32 cellular contexts compared by ENCODE assay signal in the genomic region with DNA sequence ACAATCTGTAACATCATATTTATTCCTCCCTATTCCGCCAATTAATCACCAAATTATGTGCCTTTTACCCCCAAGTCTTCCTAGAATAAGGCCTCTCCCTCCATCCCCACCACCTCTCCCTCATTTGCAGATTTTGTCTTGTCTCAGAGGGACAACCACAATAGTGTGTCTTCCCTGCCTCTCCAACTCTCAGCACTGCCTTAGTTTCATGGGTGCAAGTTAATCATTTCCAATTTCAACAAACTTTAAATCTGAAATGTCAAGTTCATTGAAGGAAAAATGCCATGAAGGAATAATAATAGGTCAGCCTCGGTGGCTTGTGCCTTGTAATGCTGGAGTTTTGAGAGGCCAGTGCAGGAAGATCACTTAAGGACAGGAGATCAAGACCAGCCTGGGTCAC.
"Had no signal": no experiment of that assay in that cellular context is flagged by ENCODE, and none has a peak within 500 bp of the region (broad histone marks: within the 10 kb centered on the region; RNA-seq: fewer than 3 reads in every experiment).

No MANE protein-coding gene starts in this region.

- H3K27ac Mint-ChIP-seq: activated B cell treated with CpG ODN at 0.5 μM for 24 hours; activated CD4-positive, alpha-beta memory T cell treated with anti-CD3 and anti-CD28 coated beads for 36 hours; activated naive CD4-positive, alpha-beta T cell treated with anti-CD3 and anti-CD28 coated beads for 36 hours; activated T-helper 1 cell treated with anti-CD3 and anti-CD28 coated beads, Interleukin-12 subunit alpha, Interleukin-12 subunit beta, Interleukin-2, Interleukin-4 antibody, amounts not matched to agents 30 ng/mL and 10 ng/mL and 1 ng/mL, durations not matched to agents 14 hours and 24 hours and 36 hours had no signal

- ATAC-seq: activated naive CD4-positive, alpha-beta T cell treated with anti-CD3 and anti-CD28 coated beads, Interleukin-2, amount 50 U/mL, for 72 hours; activated T-cell treated with anti-CD3 and anti-CD28 coated beads, Interleukin-2, amount 50 U/mL, for 4 hours; body of pancreas; PC-3 had no signal

- H3K9me3 Mint-ChIP-seq: activated B cell treated with CpG ODN at 0.5 μM for 24 hours; activated CD4-positive, alpha-beta memory T cell treated with anti-CD3 and anti-CD28 coated beads for 36 hours; activated naive CD4-positive, alpha-beta T cell treated with anti-CD3 and anti-CD28 coated beads for 36 hours; activated naive CD4-positive, alpha-beta T cell treated with anti-CD3 and anti-CD28 coated beads, Interleukin-2, amount 50 U/mL, for 72 hours; activated T-cell treated with anti-CD3 and anti-CD28 coated beads, Interleukin-2, amount 50 U/mL, for 4 hours had no signal

- H3K36me3 ChIP-seq: Peyer's patch, SJSA1 had no signal

- H3K27me3 ChIP-seq: adrenal gland, body of pancreas, Peyer's patch, SJSA1 had no signal

- H3K4me1 ChIP-seq: adrenal gland, Peyer's patch, SJSA1 had no signal

- H3K9me2 ChIP-seq: SK-N-SH had no signal

- H3K4me2 ChIP-seq: SK-N-SH had no signal

- H3K27me3 Mint-ChIP-seq: activated B cell treated with CpG ODN at 0.5 μM for 24 hours had no signal

- H3K4me3 Mint-ChIP-seq: activated B cell treated with CpG ODN at 0.5 μM for 24 hours; activated CD4-positive, alpha-beta memory T cell treated with anti-CD3 and anti-CD28 coated beads for 36 hours; activated naive CD4-positive, alpha-beta T cell treated with anti-CD3 and anti-CD28 coated beads for 36 hours; activated T-cell treated with anti-CD3 and anti-CD28 coated beads, Interleukin-2, amount 50 U/mL, for 4 hours; activated T-helper 1 cell treated with anti-CD3 and anti-CD28 coated beads, Interleukin-12 subunit alpha, Interleukin-12 subunit beta, Interleukin-2, Interleukin-4 antibody, amounts not matched to agents 30 ng/mL and 10 ng/mL and 1 ng/mL, durations not matched to agents 14 hours and 24 hours and 36 hours had no signal

- H3K4me3 ChIP-seq: adrenal gland, body of pancreas, Peyer's patch, SJSA1 had no signal

- H3K27ac ChIP-seq: adrenal gland, body of pancreas, Peyer's patch, SJSA1, VCaP had no signal

- H3K9me3 ChIP-seq: adrenal gland, body of pancreas, Peyer's patch, SJSA1, SK-N-SH had no signal

- DNase-seq: activated B cell treated with CpG ODN at 0.5 μM for 24 hours; activated CD4-positive, alpha-beta memory T cell treated with anti-CD3 and anti-CD28 coated beads for 36 hours; activated CD4-positive, alpha-beta T cell treated with anti-CD3 and anti-CD28 coated beads for 4 hours; activated CD4-positive, alpha-beta T cell treated with anti-CD3 and anti-CD28 coated beads, Interleukin-2, amount 50 U/mL, for 1 hour; activated CD4-positive, CD25-positive, alpha-beta regulatory T cell treated with anti-CD3 and anti-CD28 coated beads, Interleukin-2, amount 50 U/mL, for 72 hours; activated CD8-positive, alpha-beta memory T cell treated with anti-CD3 and anti-CD28 coated beads, Interleukin-2, amount 50 U/mL, for 4 hours; activated gamma-delta T cell treated with Interleukin-2 at 50 U/mL for 16 hours; activated naive CD4-positive, alpha-beta T cell treated with anti-CD3 and anti-CD28 coated beads for 36 hours; activated T-cell treated with anti-CD3 and anti-CD28 coated beads for 4 hours; activated T-cell treated with anti-CD3 and anti-CD28 coated beads, Interleukin-2, amount 50 U/mL, for 4 hours; adrenal gland; body of pancreas; caudate nucleus; cerebellar nuclear complex; NCI-H1048; NCI-H1105 treated with DMSO at 0.1 percent for 48 hours; NCI-H1436; NCI-H1694; NCI-H1930; NCI-H345; NCI-H524 treated with DMSO at 0.1 percent for 48 hours; PC-3; Peyer's patch; RPMI8226; SHP77 treated with DMSO at 0.1 percent for 48 hours; SK-N-SH; T-helper 2 cell; T-helper 9 cell had no signal
